ENCODE assay signal across 3 cellular contexts in genomic region chr13:50352720-50353491, GRCh38.
TF ChIP-seq lines count a peak whose summit lies in the region.

No MANE protein-coding gene starts in this region.

TF ChIP-seq in HEK293, 187 proteins besides CTCF, POLR2A, EP300 and RAD21 (continued from another document and continues in another):
- TF ChIP-seq, protein P1, sequence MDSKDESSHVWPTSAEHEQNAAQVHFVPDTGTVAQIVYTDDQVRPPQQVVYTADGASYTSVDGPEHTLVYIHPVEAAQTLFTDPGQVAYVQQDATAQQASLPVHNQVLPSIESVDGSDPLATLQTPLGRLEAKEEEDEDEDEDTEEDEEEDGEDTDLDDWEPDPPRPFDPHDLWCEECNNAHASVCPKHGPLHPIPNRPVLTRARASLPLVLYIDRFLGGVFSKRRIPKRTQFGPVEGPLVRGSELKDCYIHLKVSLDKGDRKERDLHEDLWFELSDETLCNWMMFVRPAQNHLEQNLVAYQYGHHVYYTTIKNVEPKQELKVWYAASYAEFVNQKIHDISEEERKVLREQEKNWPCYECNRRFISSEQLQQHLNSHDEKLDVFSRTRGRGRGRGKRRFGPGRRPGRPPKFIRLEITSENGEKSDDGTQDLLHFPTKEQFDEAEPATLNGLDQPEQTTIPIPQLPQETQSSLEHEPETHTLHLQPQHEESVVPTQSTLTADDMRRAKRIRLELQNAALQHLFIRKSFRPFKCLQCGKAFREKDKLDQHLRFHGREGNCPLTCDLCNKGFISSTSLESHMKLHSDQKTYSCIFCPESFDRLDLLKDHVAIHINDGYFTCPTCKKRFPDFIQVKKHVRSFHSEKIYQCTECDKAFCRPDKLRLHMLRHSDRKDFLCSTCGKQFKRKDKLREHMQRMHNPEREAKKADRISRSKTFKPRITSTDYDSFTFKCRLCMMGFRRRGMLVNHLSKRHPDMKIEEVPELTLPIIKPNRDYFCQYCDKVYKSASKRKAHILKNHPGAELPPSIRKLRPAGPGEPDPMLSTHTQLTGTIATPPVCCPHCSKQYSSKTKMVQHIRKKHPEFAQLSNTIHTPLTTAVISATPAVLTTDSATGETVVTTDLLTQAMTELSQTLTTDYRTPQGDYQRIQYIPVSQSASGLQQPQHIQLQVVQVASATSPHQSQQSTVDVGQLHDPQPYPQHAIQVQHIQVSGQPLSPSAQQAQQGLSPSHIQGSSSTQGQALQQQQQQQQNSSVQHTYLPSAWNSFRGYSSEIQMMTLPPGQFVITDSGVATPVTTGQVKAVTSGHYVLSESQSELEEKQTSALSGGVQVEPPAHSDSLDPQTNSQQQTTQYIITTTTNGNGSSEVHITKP (tag by site-specific recombination; IDR thresholded peaks at IDR 0.05) = peak; percentile 91
- TF ChIP-seq, protein P2, sequence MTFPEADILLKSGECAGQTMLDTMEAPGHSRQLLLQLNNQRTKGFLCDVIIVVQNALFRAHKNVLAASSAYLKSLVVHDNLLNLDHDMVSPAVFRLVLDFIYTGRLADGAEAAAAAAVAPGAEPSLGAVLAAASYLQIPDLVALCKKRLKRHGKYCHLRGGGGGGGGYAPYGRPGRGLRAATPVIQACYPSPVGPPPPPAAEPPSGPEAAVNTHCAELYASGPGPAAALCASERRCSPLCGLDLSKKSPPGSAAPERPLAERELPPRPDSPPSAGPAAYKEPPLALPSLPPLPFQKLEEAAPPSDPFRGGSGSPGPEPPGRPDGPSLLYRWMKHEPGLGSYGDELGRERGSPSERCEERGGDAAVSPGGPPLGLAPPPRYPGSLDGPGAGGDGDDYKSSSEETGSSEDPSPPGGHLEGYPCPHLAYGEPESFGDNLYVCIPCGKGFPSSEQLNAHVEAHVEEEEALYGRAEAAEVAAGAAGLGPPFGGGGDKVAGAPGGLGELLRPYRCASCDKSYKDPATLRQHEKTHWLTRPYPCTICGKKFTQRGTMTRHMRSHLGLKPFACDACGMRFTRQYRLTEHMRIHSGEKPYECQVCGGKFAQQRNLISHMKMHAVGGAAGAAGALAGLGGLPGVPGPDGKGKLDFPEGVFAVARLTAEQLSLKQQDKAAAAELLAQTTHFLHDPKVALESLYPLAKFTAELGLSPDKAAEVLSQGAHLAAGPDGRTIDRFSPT (tag by site-specific recombination; IDR thresholded peaks at IDR 0.05) = peak; percentile 53
- 0 out of 2 replicates have a peak, but pooled peaks have one; percentile 28 for TF ChIP-seq GLI2 (tag by site-specific recombination; IDR thresholded peaks at IDR 0.05; ENCODE audit: borderline replicate concordance, low read depth)
- peak; percentile 98 for TF ChIP-seq ZFHX2 (tag by site-specific recombination; conservative IDR thresholded peaks at IDR 0.05)
- TF ChIP-seq ZNF488 (tag by site-specific recombination; IDR thresholded peaks at IDR 0.05) = no peak
- TF ChIP-seq ZNF433 (tag by site-specific recombination; IDR thresholded peaks at IDR 0.05; ENCODE audit: low read depth) = no peak
- TF ChIP-seq SP7 (tag by site-specific recombination; IDR thresholded peaks at IDR 0.05) = peak; percentile 73
- peak; percentile 41; the same call in 1 of the 2 replicates for TF ChIP-seq ZXDB (tag by site-specific recombination; IDR thresholded peaks at IDR 0.05)

TF ChIP-seq in SK-N-SH treated with all-trans-retinoic acid at 6 μM for 48 hours, 23 proteins besides CTCF, POLR2A, EP300 and RAD21 (continued from another document):
- TF ChIP-seq ZC3H10 (CRISPR knock-in tag; IDR thresholded peaks at IDR 0.05) (no peak), ZFP30 (CRISPR knock-in tag; IDR thresholded peaks at IDR 0.05) (no peak), TCF4 (CRISPR knock-in tag; IDR thresholded peaks at IDR 0.05; ENCODE audit: borderline replicate concordance) (no peak), SNAI2 (CRISPR knock-in tag; IDR thresholded peaks at IDR 0.05) (no peak), ZFP3 (CRISPR knock-in tag; IDR thresholded peaks at IDR 0.05) (no peak), RARB (CRISPR knock-in tag; IDR thresholded peaks at IDR 0.05) (no peak), ZNF70 (CRISPR knock-in tag; IDR thresholded peaks at IDR 0.05) (no peak), OSR1 (CRISPR knock-in tag; IDR thresholded peaks at IDR 0.05) (no peak), ISL1 (CRISPR knock-in tag; IDR thresholded peaks at IDR 0.05) (peak; percentile 59; the same call in 1 of the 2 replicates), ESRRG (CRISPR knock-in tag; IDR thresholded peaks at IDR 0.05) (no peak)
- TF ChIP-seq, protein P3, sequence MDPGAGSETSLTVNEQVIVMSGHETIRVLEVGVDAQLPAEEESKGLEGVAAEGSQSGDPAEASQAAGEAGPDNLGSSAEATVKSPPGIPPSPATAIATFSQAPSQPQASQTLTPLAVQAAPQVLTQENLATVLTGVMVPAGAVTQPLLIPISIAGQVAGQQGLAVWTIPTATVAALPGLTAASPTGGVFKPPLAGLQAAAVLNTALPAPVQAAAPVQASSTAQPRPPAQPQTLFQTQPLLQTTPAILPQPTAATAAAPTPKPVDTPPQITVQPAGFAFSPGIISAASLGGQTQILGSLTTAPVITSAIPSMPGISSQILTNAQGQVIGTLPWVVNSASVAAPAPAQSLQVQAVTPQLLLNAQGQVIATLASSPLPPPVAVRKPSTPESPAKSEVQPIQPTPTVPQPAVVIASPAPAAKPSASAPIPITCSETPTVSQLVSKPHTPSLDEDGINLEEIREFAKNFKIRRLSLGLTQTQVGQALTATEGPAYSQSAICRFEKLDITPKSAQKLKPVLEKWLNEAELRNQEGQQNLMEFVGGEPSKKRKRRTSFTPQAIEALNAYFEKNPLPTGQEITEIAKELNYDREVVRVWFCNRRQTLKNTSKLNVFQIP (CRISPR knock-in tag; IDR thresholded peaks at IDR 0.05; ENCODE audit: borderline replicate concordance, low read depth) = no peak
- TF ChIP-seq, protein P4, sequence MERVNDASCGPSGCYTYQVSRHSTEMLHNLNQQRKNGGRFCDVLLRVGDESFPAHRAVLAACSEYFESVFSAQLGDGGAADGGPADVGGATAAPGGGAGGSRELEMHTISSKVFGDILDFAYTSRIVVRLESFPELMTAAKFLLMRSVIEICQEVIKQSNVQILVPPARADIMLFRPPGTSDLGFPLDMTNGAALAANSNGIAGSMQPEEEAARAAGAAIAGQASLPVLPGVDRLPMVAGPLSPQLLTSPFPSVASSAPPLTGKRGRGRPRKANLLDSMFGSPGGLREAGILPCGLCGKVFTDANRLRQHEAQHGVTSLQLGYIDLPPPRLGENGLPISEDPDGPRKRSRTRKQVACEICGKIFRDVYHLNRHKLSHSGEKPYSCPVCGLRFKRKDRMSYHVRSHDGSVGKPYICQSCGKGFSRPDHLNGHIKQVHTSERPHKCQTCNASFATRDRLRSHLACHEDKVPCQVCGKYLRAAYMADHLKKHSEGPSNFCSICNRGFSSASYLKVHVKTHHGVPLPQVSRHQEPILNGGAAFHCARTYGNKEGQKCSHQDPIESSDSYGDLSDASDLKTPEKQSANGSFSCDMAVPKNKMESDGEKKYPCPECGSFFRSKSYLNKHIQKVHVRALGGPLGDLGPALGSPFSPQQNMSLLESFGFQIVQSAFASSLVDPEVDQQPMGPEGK (CRISPR knock-in tag; IDR thresholded peaks at IDR 0.05; ENCODE audit: borderline replicate concordance) = no peak

TF ChIP-seq in GM23338, 12 proteins besides CTCF, POLR2A, EP300 and RAD21:
- no peak for TF ChIP-seq ZNF462 (CRISPR knock-in tag; IDR thresholded peaks at IDR 0.05)
- TF ChIP-seq NANOG (IDR thresholded peaks at IDR 0.05; ENCODE audit: borderline replicate concordance) = no peak
- no peak for TF ChIP-seq EZH2phosphoT487 (IDR thresholded peaks at IDR 0.05; ENCODE audit: unreplicated experiment)
- TF ChIP-seq ZNF114 (CRISPR knock-in tag; IDR thresholded peaks at IDR 0.05) = no peak
- no peak for TF ChIP-seq POLR2AphosphoS5 (IDR thresholded peaks at IDR 0.05; ENCODE audit: low read depth)
- no peak for TF ChIP-seq REST (IDR thresholded peaks at IDR 0.05; ENCODE audit: unreplicated experiment)
- no peak for TF ChIP-seq CREB1 (CRISPR knock-in tag; IDR thresholded peaks at IDR 0.05; ENCODE audit: low read depth)
- TF ChIP-seq, protein P5, sequence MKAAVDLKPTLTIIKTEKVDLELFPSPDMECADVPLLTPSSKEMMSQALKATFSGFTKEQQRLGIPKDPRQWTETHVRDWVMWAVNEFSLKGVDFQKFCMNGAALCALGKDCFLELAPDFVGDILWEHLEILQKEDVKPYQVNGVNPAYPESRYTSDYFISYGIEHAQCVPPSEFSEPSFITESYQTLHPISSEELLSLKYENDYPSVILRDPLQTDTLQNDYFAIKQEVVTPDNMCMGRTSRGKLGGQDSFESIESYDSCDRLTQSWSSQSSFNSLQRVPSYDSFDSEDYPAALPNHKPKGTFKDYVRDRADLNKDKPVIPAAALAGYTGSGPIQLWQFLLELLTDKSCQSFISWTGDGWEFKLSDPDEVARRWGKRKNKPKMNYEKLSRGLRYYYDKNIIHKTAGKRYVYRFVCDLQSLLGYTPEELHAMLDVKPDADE (IDR thresholded peaks at IDR 0.05) = no peak
- TF ChIP-seq JUNB (IDR thresholded peaks at IDR 0.05; ENCODE audit: unreplicated experiment) = no peak
- TF ChIP-seq EZH2 (IDR thresholded peaks at IDR 0.05; ENCODE audit: low read depth, unreplicated experiment) = no peak
- no peak for TF ChIP-seq ZNF331 (CRISPR knock-in tag; IDR thresholded peaks at IDR 0.05; ENCODE audit: low read depth)
- no peak for TF ChIP-seq STAT1 (IDR thresholded peaks at IDR 0.05; ENCODE audit: unreplicated experiment)
